Comparison of ENCODE assay signal across 17 cellular contexts in the genomic region with DNA sequence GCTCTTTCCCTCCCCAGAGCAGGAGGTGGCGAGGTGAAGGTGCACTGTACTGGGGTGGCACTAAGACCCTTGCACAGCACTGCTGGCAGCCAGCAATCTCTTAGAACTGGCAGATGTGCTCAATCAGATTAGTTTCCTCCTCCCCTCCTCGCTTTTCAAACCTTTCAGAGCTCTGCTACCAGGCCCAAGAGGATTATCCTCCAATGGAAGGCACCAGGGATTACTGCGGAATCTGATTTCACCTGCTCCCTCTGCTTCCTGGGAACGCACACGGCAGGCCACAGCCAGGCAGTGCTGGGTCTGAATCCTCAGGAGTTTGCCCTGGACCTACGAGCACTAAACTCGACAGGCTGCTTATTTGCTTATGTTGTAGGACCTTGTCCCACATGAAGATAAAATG. TPM values are rescaled to one million over a fixed set of nuclear protein-coding genes. Genes with fewer than 3 reads are reported as not detected.
DNase-seq lines count a peak whose midpoint lies in the region; ATAC-seq and TF ChIP-seq lines count a peak whose summit lies in the region.
"Had no signal": no experiment of that assay in that cellular context is flagged by ENCODE, and none has a peak within 500 bp of the region (broad histone marks: within the 10 kb centered on the region; RNA-seq: fewer than 3 reads in every experiment).

No MANE protein-coding gene starts in this region.

- H3K4me1 ChIP-seq in OCI-LY3 (ENCODE audit: low read length) (peaks cover 18% of the 10 kb centered on the region), hepatocyte (ENCODE audit: insufficient read depth) (peaks cover 34% of the 10 kb centered on the region), thymus (ENCODE audit: control insufficient read depth, insufficient read depth, low read length) (peaks cover 42% of the 10 kb centered on the region)

- peak; percentile 34 for DNase-seq in NCI-H2107 treated with DMSO at 0.1 percent for 48 hours (lab: John Stamatoyannopoulos, UW; ENCODE audit: unreplicated experiment)
- DNase-seq in NCI-H2107 (lab: John Stamatoyannopoulos, UW): no peak
- peak; percentile 63 for DNase-seq in hepatocyte (ENCODE audit: low spot score)
- no peak for DNase-seq in retina
- no peak for DNase-seq in activated effector memory CD4-positive, alpha-beta T cell treated with anti-CD3 and anti-CD28 coated beads, Interleukin-2, amount 50 U/mL, for 16 hours
- DNase-seq: activated gamma-delta T cell treated with Interleukin-2 at 50 U/mL for 16 hours, Calu3, natural killer cell, NCI-H2081, substantia nigra had no signal

- no peak for ATAC-seq in HG02763 (IDR thresholded peaks at IDR 0.05; ENCODE audit: unreplicated experiment)
- ATAC-seq: natural killer cell had no signal

- WGBS in hepatocyte (ENCODE audit: low lambda C conversion rate, missing lambda C conversion rate): 52% methylated on average over 7 of the region's 7 CpGs
- WGBS in thymus: 60% methylated on average over 7 of the region's 7 CpGs

- TF ChIP-seq CTCF in OCI-LY3 (IDR thresholded peaks at IDR 0.05; ENCODE audit: low read depth, low read length) (no peak), hepatocyte (IDR thresholded peaks at IDR 0.05; ENCODE audit: poor library complexity) (no peak)

- H3K4me2 ChIP-seq in OCI-LY3 (ENCODE audit: low read length) (peak overlapping the region; percentile 42), hepatocyte (peak overlapping the region; percentile 64)

- no peaks in the 10 kb centered on the region for H3K9me2 ChIP-seq in hepatocyte (replicated peaks; ENCODE audit: insufficient read depth)

- no peak overlapping the region for H3K9ac ChIP-seq in OCI-LY3 (ENCODE audit: low read length)

- H3K27ac ChIP-seq in OCI-LY3 (ENCODE audit: low read length) (no peak overlapping the region), hepatocyte (peak overlapping the region; percentile 97), thymus (ENCODE audit: low read depth) (peak overlapping the region; percentile 77)
- H3K27ac ChIP-seq: 22Rv1 had no signal

- H3K79me2 ChIP-seq in OCI-LY3 (ENCODE audit: low read length) (no peaks in the 10 kb centered on the region), hepatocyte (peaks cover 11% of the 10 kb centered on the region)

- H3K9me3 ChIP-seq in OCI-LY3 (ENCODE audit: insufficient read depth, low read length) (no peaks in the 10 kb centered on the region), hepatocyte (ENCODE audit: low read depth) (no peaks in the 10 kb centered on the region), thymus (ENCODE audit: control insufficient read depth) (no peaks in the 10 kb centered on the region)

- H3K36me3 ChIP-seq in OCI-LY3 (replicated peaks; ENCODE audit: low read depth, low read length): no peaks in the 10 kb centered on the region
- no peaks in the 10 kb centered on the region for H3K36me3 ChIP-seq in hepatocyte (replicated peaks; ENCODE audit: insufficient read depth, low read depth)
- no peaks in the 10 kb centered on the region for H3K36me3 ChIP-seq in thymus (ENCODE audit: control insufficient read depth, insufficient read depth)

- H2AFZ ChIP-seq in OCI-LY3 (ENCODE audit: low read depth, low read length) (no peak overlapping the region), hepatocyte (no peak overlapping the region)

- no peaks in the 10 kb centered on the region for H3K27me3 ChIP-seq in OCI-LY3 (ENCODE audit: low read depth, low read length)
- H3K27me3 ChIP-seq in hepatocyte: no peaks in the 10 kb centered on the region
- no peaks in the 10 kb centered on the region for H3K27me3 ChIP-seq in thymus (ENCODE audit: control insufficient read depth, insufficient read depth)

- H4K20me1 ChIP-seq in OCI-LY3 (ENCODE audit: insufficient read depth, low read length): no peaks in the 10 kb centered on the region
- H4K20me1 ChIP-seq in hepatocyte (ENCODE audit: insufficient read depth, poor library complexity, severe bottlenecking): no peaks in the 10 kb centered on the region

- no peak overlapping the region for H3K4me3 ChIP-seq in OCI-LY3 (ENCODE audit: low read length)
- H3K4me3 ChIP-seq in hepatocyte: no peak overlapping the region
- peak overlapping the region; percentile 56 for H3K4me3 ChIP-seq in thymus (ENCODE audit: low read length)

RNA-seq across cellular contexts. Expression of gene FABP6, which starts 32.8 kb away (rescaled TPM):
- 51.5 and 55.7 TPM in 2 replicates for total RNA-seq in hepatocyte
- polyA plus RNA-seq in hepatocyte (7.2 and 12.2 TPM in 2 replicates), thymus (64.3 TPM)
- total RNA-seq: kidney epithelial cell; LHCN-M2; natural killer cell; T-helper 2 cell treated with Interferon-gamma antibody and Interleukin-4, amounts not matched to agents 100 ng/mL and 5 ng/mL, for 36 hours had no signal

RNA-seq across cellular contexts. Expression of gene CCNJL, which starts 50.2 kb away (rescaled TPM):
- total RNA-seq in hepatocyte: 6.6 and 8.1 TPM in 2 replicates
- polyA plus RNA-seq in hepatocyte (9.5 and 10.8 TPM in 2 replicates), thymus (2.7 TPM)
- total RNA-seq: T-helper 2 cell treated with Interferon-gamma antibody and Interleukin-4, amounts not matched to agents 100 ng/mL and 5 ng/mL, for 36 hours had no signal

Comparison
In these comparisons a context has a peak if more than half of its experiments do, and no peak if none do; other contexts are left out.
1. DNase-seq: peak in NCI-H2107 treated with DMSO at 0.1 percent for 48 hours (single experiment) and hepatocyte (single experiment); none in NCI-H2107 (single experiment), retina (single experiment) and activated effector memory CD4-positive, alpha-beta T cell treated with anti-CD3 and anti-CD28 coated beads, Interleukin-2, amount 50 U/mL, for 16 hours (single experiment).